9 cellular contexts compared by ENCODE assay signal in the genomic region with DNA sequence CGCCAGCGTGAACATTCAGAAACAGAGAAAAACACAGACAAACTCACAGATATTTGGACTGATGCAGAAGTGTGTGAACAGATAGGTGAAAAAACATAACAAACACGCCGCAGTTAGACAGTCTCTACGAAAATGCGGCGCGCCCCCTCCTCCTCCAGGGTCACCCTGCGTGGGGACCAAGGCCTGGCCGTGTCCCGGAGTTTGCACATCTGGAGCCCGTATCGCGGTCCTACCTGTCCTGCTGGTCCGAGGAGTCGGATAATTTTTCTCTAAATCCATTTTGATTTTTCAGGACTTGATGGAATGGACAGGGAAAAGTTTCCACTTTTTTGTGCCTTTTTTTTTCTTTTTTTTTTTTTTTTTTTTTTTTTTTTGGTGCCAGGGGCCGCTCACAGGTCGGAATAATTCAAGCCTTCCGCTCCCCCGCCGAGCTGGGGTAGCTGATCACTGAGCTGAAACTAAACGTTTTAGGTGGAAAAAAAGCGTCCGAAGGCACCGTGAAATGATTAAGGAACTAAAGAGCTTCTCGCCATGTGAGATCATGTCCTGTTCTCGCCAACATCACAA. TPM values are rescaled to one million over a fixed set of nuclear protein-coding genes. Genes with fewer than 3 reads are reported as not detected.
A peak's percentile ranks its signal among the peaks of the same experiment; 100 is the strongest.
DNase-seq lines count a peak whose midpoint lies in the region; TF ChIP-seq lines count a peak whose summit lies in the region.
"Had no signal": no experiment of that assay in that cellular context is flagged by ENCODE, and none has a peak within 500 bp of the region (broad histone marks: within the 10 kb centered on the region; RNA-seq: fewer than 3 reads in every experiment).

A gene (minus strand): TSS at position 516 of the 567 bp plus-strand sequence. CDS start 237 bp downstream, at position 279.

- TF ChIP-seq POLR2A in breast epithelium (IDR thresholded peaks at IDR 0.05) (no peak), testis (IDR thresholded peaks at IDR 0.05) (no peak)

- peaks cover 25 to 99% of the 10 kb centered on the region in 2 donors for H3K27me3 ChIP-seq in breast epithelium
- peaks cover 15 to 55% (median 26%) of the 10 kb centered on the region in 4 donors for H3K27me3 ChIP-seq in liver (ENCODE audit: control insufficient read depth in 4 of 4, insufficient read depth in 4 of 4, low read length in 3 of 4)
- H3K27me3 ChIP-seq in testis, result peaks cover 5% of the 10 kb centered on the region

- POLR2A ChIA-PET in MCF 10A (lab: Yijun Ruan, JAX), result no interaction called here
- POLR2A ChIA-PET in activated CD4-positive, alpha-beta memory T cell treated with anti-CD3 and anti-CD28 coated beads for 36 hours (lab: Charles Lee), result interaction anchor here (0.6 kb wide), 1 partner anchor 250 kb away, joined by 3 read pairs; no protein-coding TSS in a partner anchor

- 16% methylated on average over 27 of the region's 27 CpGs for WGBS in liver
- 14 to 17% methylated on average over 20 to 27 of the region's 27 CpGs for WGBS in testis, 2 donors

- intact Hi-C loops in breast epithelium (cut with DNase I; ENCODE audit: low total_unique reads) (no loop called here), MCF 10A (cut with micrococcal nuclease) (no loop called here), testis (cut with DNase I; ENCODE audit: low total_unique reads) (no loop called here)
- intact Hi-C loops in activated CD4-positive, alpha-beta memory T cell treated with anti-CD3 and anti-CD28 coated beads for 36 hours (cut with micrococcal nuclease), result loop anchor here (2.0 to 5.0 kb wide), 2 partner anchors 45 to 268 kb away; no protein-coding TSS in a partner anchor

- H3K4me1 ChIP-seq in breast epithelium (peaks cover 10 to 19% of the 10 kb centered on the region in 2 donors), liver (ENCODE audit: control insufficient read depth in 4 of 4, insufficient read depth in 4 of 4, low read length in 3 of 4) (peaks cover 8 to 34% (median 22%) of the 10 kb centered on the region in 4 donors), testis (peaks cover 19% of the 10 kb centered on the region)

- no peak for TF ChIP-seq CTCF in breast epithelium (IDR thresholded peaks at IDR 0.05)
- TF ChIP-seq CTCF in MCF 10A (IDR thresholded peaks at IDR 0.05; ENCODE audit: unreplicated experiment), result no peak
- no peak for TF ChIP-seq CTCF in liver (IDR thresholded peaks at IDR 0.05; ENCODE audit: low read depth, low read length, missing input control)
- TF ChIP-seq CTCF in testis (IDR thresholded peaks at IDR 0.05), result no peak

- H3K4me3 ChIP-seq in breast epithelium, result peak within 1 kb of the TSS; percentile 7 to 51 (median 13)
- H3K4me3 ChIP-seq in liver (ENCODE audit: low read depth in 1 of 3, low read length in 3 of 3), result peak within 1 kb of the TSS in 1 of 3 donors; percentile 15
- H3K4me3 ChIP-seq in testis, result peak within 1 kb of the TSS; percentile 4 to 14

- no TSS peak for BruUV-seq in MCF 10A (replicated peaks; lab: Mats Ljungman, UMichigan)

- no peak within 1 kb of the TSS for H3K4me3 Mint-ChIP-seq in MCF 10A (ENCODE audit: unreplicated experiment)
- peak within 1 kb of the TSS; percentile 72 for H3K4me3 Mint-ChIP-seq in activated CD4-positive, alpha-beta memory T cell treated with anti-CD3 and anti-CD28 coated beads for 36 hours

- H3K4me1 Mint-ChIP-seq in MCF 10A (ENCODE audit: insufficient read depth, unreplicated experiment), result peaks cover 14% of the 10 kb centered on the region
- peaks cover 44% of the 10 kb centered on the region for H3K4me1 Mint-ChIP-seq in activated CD4-positive, alpha-beta memory T cell treated with anti-CD3 and anti-CD28 coated beads for 36 hours (ENCODE audit: low read depth)

- H3K27ac ChIP-seq in breast epithelium (no peak within 1 kb of the TSS), liver (ENCODE audit: low read depth in 1 of 2, low read length in 2 of 2) (no peak within 1 kb of the TSS), testis (no peak within 1 kb of the TSS)

- DNase-seq in breast epithelium (ENCODE audit: low spot score in 2 of 2), result no peak
- no peak for DNase-seq in MCF 10A (ENCODE audit: unreplicated experiment)
- DNase-seq in activated CD4-positive, alpha-beta memory T cell treated with anti-CD3 and anti-CD28 coated beads for 36 hours, result no peak
- DNase-seq in testis, result no peak
- no peak for DNase-seq in ACHN
- no peak for DNase-seq in superior temporal gyrus (ENCODE audit: extremely low spot score)
- no peak for DNase-seq in activated CD4-positive, CD25-positive, alpha-beta regulatory T cell treated with anti-CD3 and anti-CD28 coated beads, Interleukin-2, amount 50 U/mL, for 72 hours

- H3K9me3 Mint-ChIP-seq in MCF 10A (ENCODE audit: unreplicated experiment), result peaks cover 7% of the 10 kb centered on the region
- no peaks in the 10 kb centered on the region for H3K9me3 Mint-ChIP-seq in activated CD4-positive, alpha-beta memory T cell treated with anti-CD3 and anti-CD28 coated beads for 36 hours

- H3K36me3 ChIP-seq in breast epithelium, result no peaks in the 10 kb centered on the region
- H3K36me3 ChIP-seq in liver (ENCODE audit: control insufficient read depth in 4 of 4, insufficient read depth in 3 of 4, low read depth in 1 of 4, low read length in 3 of 4), result no peaks in the 10 kb centered on the region
- H3K36me3 ChIP-seq in testis (ENCODE audit: low read depth, missing control alignments), result no peaks in the 10 kb centered on the region

- H3K27ac Mint-ChIP-seq in MCF 10A (ENCODE audit: low read depth, unreplicated experiment), result no peak within 1 kb of the TSS
- no peak within 1 kb of the TSS for H3K27ac Mint-ChIP-seq in activated CD4-positive, alpha-beta memory T cell treated with anti-CD3 and anti-CD28 coated beads for 36 hours

- TF ChIP-seq RAD21 in liver (IDR thresholded peaks at IDR 0.05), result no peak

- H3K9ac ChIP-seq in liver (ENCODE audit: low read depth in 1 of 2, low read length in 2 of 2), result no peak within 1 kb of the TSS

- in situ Hi-C loops in ACHN (cut with HindIII; ENCODE audit: low pct_ligation_motif_present, low pct_unique_long_range_greater_than_20kb, low sequenced_read_pairs), result no loop called here

- H3K27me3 Mint-ChIP-seq in MCF 10A (ENCODE audit: insufficient read depth, unreplicated experiment), result peaks cover 30% of the 10 kb centered on the region
- H3K27me3 Mint-ChIP-seq in activated CD4-positive, alpha-beta memory T cell treated with anti-CD3 and anti-CD28 coated beads for 36 hours, result peaks cover 87% of the 10 kb centered on the region

- H3K36me3 Mint-ChIP-seq in MCF 10A (ENCODE audit: insufficient read depth, unreplicated experiment), result no peaks in the 10 kb centered on the region
- H3K36me3 Mint-ChIP-seq in activated CD4-positive, alpha-beta memory T cell treated with anti-CD3 and anti-CD28 coated beads for 36 hours, result peaks cover 5% of the 10 kb centered on the region

- H3K9me3 ChIP-seq in breast epithelium, result peaks cover 0 to 4% of the 10 kb centered on the region in 2 donors
- H3K9me3 ChIP-seq in liver (ENCODE audit: control insufficient read depth in 4 of 4, low read length in 3 of 4), result peaks cover 0 to 9% (median 0%) of the 10 kb centered on the region in 4 donors
- no peaks in the 10 kb centered on the region for H3K9me3 ChIP-seq in testis

- CTCF ChIA-PET in MCF 10A (lab: Yijun Ruan, JAX), result interaction anchor here (0.6 kb wide), 1 partner anchor 30 kb away, joined by 3 read pairs; no protein-coding TSS in a partner anchor
- CTCF ChIA-PET in activated CD4-positive, alpha-beta memory T cell treated with anti-CD3 and anti-CD28 coated beads for 36 hours (lab: Charles Lee), result no interaction called here

TF ChIP-seq in liver, 16 proteins besides CTCF, POLR2A, EP300 and RAD21:
- TF ChIP-seq JUND (IDR thresholded peaks at IDR 0.05) (no peak), HNF4A (conservative IDR thresholded peaks at IDR 0.05) (no peak), FOXA1 (IDR thresholded peaks at IDR 0.05) (no peak), FOXA2 (IDR thresholded peaks at IDR 0.05) (no peak), SP1 (IDR thresholded peaks at IDR 0.05) (no peak), GABPA (IDR thresholded peaks at IDR 0.05 in 1 of 2, conservative IDR thresholded peaks at IDR 0.05 in 1 of 2) (no peak), EGR1 (IDR thresholded peaks at IDR 0.05; ENCODE audit: low read depth in 2 of 2) (no peak)
- TF ChIP-seq, protein P1, sequence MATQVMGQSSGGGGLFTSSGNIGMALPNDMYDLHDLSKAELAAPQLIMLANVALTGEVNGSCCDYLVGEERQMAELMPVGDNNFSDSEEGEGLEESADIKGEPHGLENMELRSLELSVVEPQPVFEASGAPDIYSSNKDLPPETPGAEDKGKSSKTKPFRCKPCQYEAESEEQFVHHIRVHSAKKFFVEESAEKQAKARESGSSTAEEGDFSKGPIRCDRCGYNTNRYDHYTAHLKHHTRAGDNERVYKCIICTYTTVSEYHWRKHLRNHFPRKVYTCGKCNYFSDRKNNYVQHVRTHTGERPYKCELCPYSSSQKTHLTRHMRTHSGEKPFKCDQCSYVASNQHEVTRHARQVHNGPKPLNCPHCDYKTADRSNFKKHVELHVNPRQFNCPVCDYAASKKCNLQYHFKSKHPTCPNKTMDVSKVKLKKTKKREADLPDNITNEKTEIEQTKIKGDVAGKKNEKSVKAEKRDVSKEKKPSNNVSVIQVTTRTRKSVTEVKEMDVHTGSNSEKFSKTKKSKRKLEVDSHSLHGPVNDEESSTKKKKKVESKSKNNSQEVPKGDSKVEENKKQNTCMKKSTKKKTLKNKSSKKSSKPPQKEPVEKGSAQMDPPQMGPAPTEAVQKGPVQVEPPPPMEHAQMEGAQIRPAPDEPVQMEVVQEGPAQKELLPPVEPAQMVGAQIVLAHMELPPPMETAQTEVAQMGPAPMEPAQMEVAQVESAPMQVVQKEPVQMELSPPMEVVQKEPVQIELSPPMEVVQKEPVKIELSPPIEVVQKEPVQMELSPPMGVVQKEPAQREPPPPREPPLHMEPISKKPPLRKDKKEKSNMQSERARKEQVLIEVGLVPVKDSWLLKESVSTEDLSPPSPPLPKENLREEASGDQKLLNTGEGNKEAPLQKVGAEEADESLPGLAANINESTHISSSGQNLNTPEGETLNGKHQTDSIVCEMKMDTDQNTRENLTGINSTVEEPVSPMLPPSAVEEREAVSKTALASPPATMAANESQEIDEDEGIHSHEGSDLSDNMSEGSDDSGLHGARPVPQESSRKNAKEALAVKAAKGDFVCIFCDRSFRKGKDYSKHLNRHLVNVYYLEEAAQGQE (IDR thresholded peaks at IDR 0.05), result peak; percentile 89

RNA-seq across cellular contexts. Expression of the gene that starts here (rescaled TPM):
- under 1 TPM in 1 of 3 donors, not detected in 2; 0.59 TPM for total RNA-seq in breast epithelium
- total RNA-seq in MCF 10A (2022), result not detected in 2 replicates
- under 1 TPM; 0.12 to 0.15 TPM for total RNA-seq in activated CD4-positive, alpha-beta memory T cell treated with anti-CD3 and anti-CD28 coated beads for 36 hours
- 1 to 10 TPM in 1 of 2 donors, under 1 TPM in 1; 0.08 to 2.7 TPM for total RNA-seq in liver
- polyA plus RNA-seq in liver, result under 1 TPM; 0.05 to 0.14 TPM
- total RNA-seq in testis, result 1 to 10 TPM in 1 of 2 donors, under 1 TPM in 1; 0.79 to 1.9 TPM
- 1.3 TPM for polyA plus RNA-seq in testis (ENCODE audit: insufficient read depth, low read depth, low replicate concordance)
- total RNA-seq: NCI-H460 had no signal
